8 cellular contexts compared by ENCODE assay signal in the genomic region with DNA sequence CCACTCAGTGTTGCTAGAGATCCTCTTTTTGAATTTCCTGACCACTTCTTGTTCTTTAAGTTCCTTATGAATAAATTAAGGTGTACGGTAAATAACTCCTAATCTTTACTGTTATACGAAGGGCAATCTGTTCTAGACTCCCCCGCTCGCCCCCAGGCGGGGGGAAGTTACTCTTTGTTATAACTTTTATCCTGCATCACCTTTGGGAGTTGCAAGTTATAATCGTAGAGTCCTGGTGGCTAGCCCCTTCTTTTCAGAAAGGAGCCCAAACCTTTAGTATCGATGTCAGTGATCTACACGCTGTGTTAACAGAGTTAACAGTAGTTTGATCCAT. TPM values are rescaled to one million over a fixed set of nuclear protein-coding genes. Genes with fewer than 3 reads are reported as not detected.
DNase-seq lines count a peak whose midpoint lies in the region; ATAC-seq, FAIRE-seq and TF ChIP-seq lines count a peak whose summit lies in the region.

No MANE protein-coding gene starts in this region.

- H3K9me3 ChIP-seq in A549 (no peaks in the 10 kb centered on the region), HCT116 (ENCODE audit: control insufficient read depth in 1 of 2, insufficient read depth in 1 of 2, low read depth in 1 of 2, low read length in 2 of 2) (no peaks in the 10 kb centered on the region)

- H3K79me2 ChIP-seq in HCT116 (ENCODE audit: insufficient read depth, low read length), result peaks cover 9% of the 10 kb centered on the region

- FAIRE-seq in A549 (lab: Jason Lieb, UNC), result no peak
- no peak for FAIRE-seq in frontal cortex (lab: Jason Lieb, UNC)

- no peaks in the 10 kb centered on the region for H3K36me3 Mint-ChIP-seq in activated naive CD8-positive, alpha-beta T cell treated with anti-CD3 and anti-CD28 coated beads for 36 hours

- peak overlapping the region; percentile 98 for H3K4me2 ChIP-seq in A549
- H3K4me2 ChIP-seq in HCT116 (ENCODE audit: low read length), result peak overlapping the region; percentile 92

- TSS peak; percentile 73 for BruUV-seq in HCT116 (replicated peaks; lab: Mats Ljungman, UMichigan)

- POLR2A ChIA-PET in A549 (lab: Yijun Ruan, JAX), result no interaction called here
- POLR2A ChIA-PET in HCT116 (lab: Charles Lee), result no interaction called here

- peak in 1 of 2 experiments; percentile 3 for DNase-seq in A549 (ENCODE audit: low read depth in 1 of 2, low spot score in 1 of 2)
- no peak for DNase-seq in HCT116 (ENCODE audit: low read depth, low spot score)
- DNase-seq in activated naive CD8-positive, alpha-beta T cell treated with anti-CD3 and anti-CD28 coated beads for 36 hours, result no peak
- DNase-seq in kidney epithelial cell (ENCODE audit: low read depth), result no peak
- no peak for DNase-seq in NK-92 (lab: John Stamatoyannopoulos, UW; ENCODE audit: unreplicated experiment)
- no peak for DNase-seq in frontal cortex (ENCODE audit: low spot score in 2 of 2)
- no peak for DNase-seq in NCI-H510A treated with DMSO at 0.1 percent for 48 hours (lab: John Stamatoyannopoulos, UW)

- H3K36me3 ChIP-seq in HCT116 (ENCODE audit: control insufficient read depth in 1 of 2, insufficient read depth in 2 of 2, low read length in 2 of 2), result 0 out of 4 replicates have a peak, but pooled peaks cover 0 to 2% of the 10 kb centered on the region in 2 experiments
- no peaks in the 10 kb centered on the region for H3K36me3 ChIP-seq in kidney epithelial cell (ENCODE audit: control insufficient read depth, insufficient read depth, low read length)

- no peaks in the 10 kb centered on the region; the same call in 1 of the 2 replicates for H4K20me1 ChIP-seq in HCT116 (ENCODE audit: insufficient read depth)

- H3K27ac ChIP-seq in A549, result peak overlapping the region; percentile 83 to 88
- H3K27ac ChIP-seq in HCT116 (ENCODE audit: low read depth, low read length), result peak overlapping the region; percentile 77
- peak overlapping the region; percentile 80 for H3K27ac ChIP-seq in temporal lobe (ENCODE audit: low read depth, low read length)

- H3K9ac ChIP-seq in HCT116 (ENCODE audit: low read length), result peak overlapping the region; percentile 70

- peaks cover 14% of the 10 kb centered on the region for H3K4me1 Mint-ChIP-seq in activated naive CD8-positive, alpha-beta T cell treated with anti-CD3 and anti-CD28 coated beads for 36 hours

- no peak for TF ChIP-seq EP300 in A549 (IDR thresholded peaks at IDR 0.05)

- H3K27ac Mint-ChIP-seq in activated naive CD8-positive, alpha-beta T cell treated with anti-CD3 and anti-CD28 coated beads for 36 hours, result peak overlapping the region; percentile 69

- H3K4me3 ChIP-seq in A549, result peak overlapping the region; percentile 92
- peak overlapping the region; percentile 83 to 84 for H3K4me3 ChIP-seq in HCT116 (replicated peaks in 1 of 2; ENCODE audit: low read depth in 1 of 2, low read length in 2 of 2)
- H3K4me3 ChIP-seq in kidney epithelial cell (ENCODE audit: low read depth, low read length), result peak overlapping the region; percentile 87

- peak overlapping the region; percentile 76 for H2AFZ ChIP-seq in HCT116 (ENCODE audit: low read depth, low read length, poor library complexity, severe bottlenecking)

- peak overlapping the region; percentile 88 for H3K4me3 Mint-ChIP-seq in activated naive CD8-positive, alpha-beta T cell treated with anti-CD3 and anti-CD28 coated beads for 36 hours

- no peaks in the 10 kb centered on the region; the same call in 1 of the 2 replicates for H3K9me2 ChIP-seq in HCT116 (ENCODE audit: insufficient read depth)

- ATAC-seq in A549 (peak; percentile 1 to 9; a peak in 3 of 6 replicates), HCT116 (no peak)

- no peaks in the 10 kb centered on the region for H3K27me3 Mint-ChIP-seq in activated naive CD8-positive, alpha-beta T cell treated with anti-CD3 and anti-CD28 coated beads for 36 hours

- TF ChIP-seq RAD21 in A549 (conservative IDR thresholded peaks at IDR 0.05 in 1 of 2, IDR thresholded peaks at IDR 0.05 in 1 of 2) (no peak), HCT116 (IDR thresholded peaks at IDR 0.05; ENCODE audit: low read depth) (no peak)

- H3K27me3 ChIP-seq in HCT116 (ENCODE audit: insufficient read depth, low read length) (no peaks in the 10 kb centered on the region), kidney epithelial cell (ENCODE audit: control insufficient read depth, insufficient read depth, low read length) (no peaks in the 10 kb centered on the region)

- TF ChIP-seq CTCF in A549 (IDR thresholded peaks at IDR 0.05) (no peak), HCT116 (IDR thresholded peaks at IDR 0.05 in 2 of 3, conservative IDR thresholded peaks at IDR 0.05 in 1 of 3; ENCODE audit: borderline replicate concordance in 1 of 3, insufficient read depth in 1 of 3, low read depth in 2 of 3, low read length in 2 of 3) (no peak), kidney epithelial cell (IDR thresholded peaks at IDR 0.05; ENCODE audit: insufficient read depth, low read length, poor library complexity, severe bottlenecking) (no peak)

- H3K4me1 ChIP-seq in A549, result 0 out of 3 replicates have a peak, but pooled peaks cover 4% of the 10 kb centered on the region
- peaks cover 3 to 13% of the 10 kb centered on the region in 2 experiments; a peak in 3 of 4 replicates for H3K4me1 ChIP-seq in HCT116 (ENCODE audit: control insufficient read depth in 1 of 2, insufficient read depth in 2 of 2, low read length in 2 of 2)

- intact Hi-C loops in HCT116 (cut with micrococcal nuclease), result no loop called here

- 12% methylated on average over 8 of the region's 8 CpGs for WGBS in A549 (ENCODE audit: missing lambda C conversion rate)

- CTCF ChIA-PET in A549 (lab: Yijun Ruan, JAX) (no interaction called here), HCT116 (lab: Charles Lee) (interaction anchor here (2.1 kb wide), 1 partner anchor 10 kb away, joined by 7 read pairs; no protein-coding TSS in a partner anchor)

- H3K9me3 Mint-ChIP-seq in activated naive CD8-positive, alpha-beta T cell treated with anti-CD3 and anti-CD28 coated beads for 36 hours, result peaks cover 1% of the 10 kb centered on the region

- RAD21 ChIA-PET in HCT116 (lab: Charles Lee; ENCODE audit: low non-redundant PET in 1 of 2, low total read pairs in 2 of 2, uncharacterized antibody in 2 of 2, unreplicated experiment in 2 of 2), result no interaction called here

- TF ChIP-seq POLR2A in A549 (IDR thresholded peaks at IDR 0.05; ENCODE audit: low read length), result no peak
- no peak for TF ChIP-seq POLR2A in HCT116 (IDR thresholded peaks at IDR 0.05; ENCODE audit: borderline replicate concordance, extremely low read depth, insufficient read depth, insufficient read length)

TF ChIP-seq in A549, 52 proteins besides CTCF, POLR2A, EP300 and RAD21 (continues in another document):
- TF ChIP-seq MAFK (IDR thresholded peaks at IDR 0.05; ENCODE audit: partially characterized antibody), result no peak

TF ChIP-seq in HCT116, 20 proteins besides CTCF, POLR2A, EP300 and RAD21 (continues in another document):
- TF ChIP-seq JUND (IDR thresholded peaks at IDR 0.05), result no peak
- TF ChIP-seq YY1 (IDR thresholded peaks at IDR 0.05; ENCODE audit: extremely low read depth, insufficient replicate concordance, low read depth, low read length), result no peak
- TF ChIP-seq ELF1 (IDR thresholded peaks at IDR 0.05; ENCODE audit: borderline replicate concordance, low read depth), result no peak
- TF ChIP-seq MAX (IDR thresholded peaks at IDR 0.05), result no peak
- TF ChIP-seq, protein P1, sequence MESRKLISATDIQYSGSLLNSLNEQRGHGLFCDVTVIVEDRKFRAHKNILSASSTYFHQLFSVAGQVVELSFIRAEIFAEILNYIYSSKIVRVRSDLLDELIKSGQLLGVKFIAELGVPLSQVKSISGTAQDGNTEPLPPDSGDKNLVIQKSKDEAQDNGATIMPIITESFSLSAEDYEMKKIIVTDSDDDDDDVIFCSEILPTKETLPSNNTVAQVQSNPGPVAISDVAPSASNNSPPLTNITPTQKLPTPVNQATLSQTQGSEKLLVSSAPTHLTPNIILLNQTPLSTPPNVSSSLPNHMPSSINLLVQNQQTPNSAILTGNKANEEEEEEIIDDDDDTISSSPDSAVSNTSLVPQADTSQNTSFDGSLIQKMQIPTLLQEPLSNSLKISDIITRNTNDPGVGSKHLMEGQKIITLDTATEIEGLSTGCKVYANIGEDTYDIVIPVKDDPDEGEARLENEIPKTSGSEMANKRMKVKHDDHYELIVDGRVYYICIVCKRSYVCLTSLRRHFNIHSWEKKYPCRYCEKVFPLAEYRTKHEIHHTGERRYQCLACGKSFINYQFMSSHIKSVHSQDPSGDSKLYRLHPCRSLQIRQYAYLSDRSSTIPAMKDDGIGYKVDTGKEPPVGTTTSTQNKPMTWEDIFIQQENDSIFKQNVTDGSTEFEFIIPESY (IDR thresholded peaks at IDR 0.05; ENCODE audit: extremely low read depth, insufficient replicate concordance, low read length), result no peak
- TF ChIP-seq EGR1 (IDR thresholded peaks at IDR 0.05; ENCODE audit: low read depth), result 0 out of 2 replicates have a peak, but pooled peaks have one; percentile 5

RNA-seq across cellular contexts. Expression of gene GCA, which starts 0.7 kb away (rescaled TPM):
- polyA plus RNA-seq in A549 (2011; rRNA removed) (16.2 and 17.8 TPM in 2 replicates), A549 (2017; fragmentation: RNase III; extraction: RNeasy Plus Mini Kit Qiagen cat#74134 plus additional on column Dnase treatment) (6.3 to 8.1 TPM (median 6.6 TPM) in 3 replicates)
- polyA plus RNA-seq in A549 (2012; cell fraction: cytosol; rRNA removed), result 4.2 and 6.9 TPM in 2 replicates
- 5.1 and 8.3 TPM in 2 replicates for polyA plus RNA-seq in A549 (2012; cell fraction: nucleus; rRNA removed)
- 6.7 and 7.1 TPM in 2 replicates for polyA minus RNA-seq in A549 (2011; rRNA and poly(A)+ RNA removed)
- total RNA-seq in HCT116 (2021; ENCODE audit: unreplicated experiment) (18.8 TPM), kidney epithelial cell (14.4 and 33.3 TPM in 2 replicates), temporal lobe (19.4 TPM), frontal cortex (17.9 TPM)
- polyA plus RNA-seq in HCT116 (2012), result 16.9 and 24.4 TPM in 2 replicates
- 10 to 100 TPM; 20.8 to 21.5 TPM for total RNA-seq in activated naive CD8-positive, alpha-beta T cell treated with anti-CD3 and anti-CD28 coated beads for 36 hours

RNA-seq across cellular contexts. Expression of gene IFIH1, which starts 26.1 kb away (rescaled TPM):
- polyA plus RNA-seq in A549 (2011; rRNA removed), result 0.57 and 0.70 TPM in 2 replicates
- polyA plus RNA-seq in A549 (2012; cell fraction: cytosol; rRNA removed), result 0.13 and 0.26 TPM in 2 replicates
- polyA plus RNA-seq in A549 (2012; cell fraction: nucleus; rRNA removed), result 0.26 and 0.60 TPM in 2 replicates
- polyA plus RNA-seq in A549 (2017; fragmentation: RNase III; extraction: RNeasy Plus Mini Kit Qiagen cat#74134 plus additional on column Dnase treatment), result 0.21 to 0.49 TPM (median 0.46 TPM) in 3 replicates
- polyA minus RNA-seq in A549 (2011; rRNA and poly(A)+ RNA removed), result 0.17 and 0.29 TPM in 2 replicates
- total RNA-seq in HCT116 (2021; ENCODE audit: unreplicated experiment), result 7.0 TPM
- polyA plus RNA-seq in HCT116 (2012), result 2.5 and 2.8 TPM in 2 replicates
- total RNA-seq in activated naive CD8-positive, alpha-beta T cell treated with anti-CD3 and anti-CD28 coated beads for 36 hours, result 10 to 100 TPM; 35.9 to 36.8 TPM
- 25.8 and 27.1 TPM in 2 replicates for total RNA-seq in kidney epithelial cell
- 1.7 TPM for total RNA-seq in temporal lobe
- 2.0 TPM for total RNA-seq in frontal cortex
